Comparison of ENCODE assay signal across 13 cellular contexts in genomic region chr1:86648255-86648654, GRCh38. TPM values are rescaled to one million over a fixed set of nuclear protein-coding genes. Genes with fewer than 3 reads are reported as not detected.
DNase-seq lines count a peak whose midpoint lies in the region; TF ChIP-seq lines count a peak whose summit lies in the region.
"Had no signal": no experiment of that assay in that cellular context is flagged by ENCODE, and none has a peak within 500 bp of the region (broad histone marks: within the 10 kb centered on the region; RNA-seq: fewer than 3 reads in every experiment).

No MANE protein-coding gene starts in this region.

- no peaks in the 10 kb centered on the region for H3K36me3 Mint-ChIP-seq in type B pancreatic cell

- no peaks in the 10 kb centered on the region for H3K4me1 Mint-ChIP-seq in type B pancreatic cell (ENCODE audit: unreplicated experiment)

- no peaks in the 10 kb centered on the region for H3K36me3 ChIP-seq in left ventricle myocardium inferior
- H3K36me3 ChIP-seq: BLaER1 treated with 17β-estradiol and CSF1 and Interleukin-3, amounts not matched to agents 10 nM and 100 nM; HAP-1; spleen had no signal

- DNase-seq in AG04449 (ENCODE audit: low read depth, low spot score) (peak; percentile 29), HS-5 (ENCODE audit: low read depth) (peak; percentile 70), SW480 (ENCODE audit: low spot score) (peak; percentile 18), glomerular endothelial cell (ENCODE audit: extremely low read depth, low read depth, low spot score) (peak; percentile 58), Kasumi-1 (lab: John Stamatoyannopoulos, UW) (no peak), left ventricle myocardium inferior (no peak), type B pancreatic cell (ENCODE audit: extremely low spot score, unreplicated experiment) (no peak), NCI-H524 (lab: John Stamatoyannopoulos, UW) (no peak)
- DNase-seq: left ventricle myocardium superior, spleen had no signal

- H3K9me3 ChIP-seq in left ventricle myocardium inferior (replicated peaks) = no peaks in the 10 kb centered on the region
- H3K9me3 ChIP-seq: BLaER1 treated with 17β-estradiol and CSF1 and Interleukin-3, amounts not matched to agents 10 nM and 100 nM; HAP-1; spleen had no signal

- CTCF ChIA-PET in AG04449 (lab: Yijun Ruan, JAX) = no interaction called here

- H3K9me3 Mint-ChIP-seq in type B pancreatic cell = no peaks in the 10 kb centered on the region

- TF ChIP-seq CTCF in AG04449 (IDR thresholded peaks at IDR 0.05; ENCODE audit: insufficient read depth, low read length, missing control alignments) = no peak
- no peak for TF ChIP-seq CTCF in left ventricle myocardium inferior (IDR thresholded peaks at IDR 0.05; ENCODE audit: borderline replicate concordance)
- no peak for TF ChIP-seq CTCF in type B pancreatic cell (conservative IDR thresholded peaks at IDR 0.05)

- intact Hi-C loops in left ventricle myocardium inferior (cut with micrococcal nuclease) = no loop called here

- H3K4me3 ChIP-seq in AG04449 (ENCODE audit: low read depth, low read length) (no peak overlapping the region), left ventricle myocardium inferior (no peak overlapping the region)
- H3K4me3 ChIP-seq: BLaER1 treated with 17β-estradiol and CSF1 and Interleukin-3, amounts not matched to agents 10 nM and 100 nM; HAP-1; SK-N-MC; spleen had no signal

- POLR2A ChIA-PET in AG04449 (lab: Yijun Ruan, JAX) = no interaction called here

- H3K27me3 Mint-ChIP-seq in type B pancreatic cell = no peaks in the 10 kb centered on the region

- no peaks in the 10 kb centered on the region for H3K4me1 ChIP-seq in left ventricle myocardium inferior
- H3K4me1 ChIP-seq: spleen had no signal

- H3K4me3 Mint-ChIP-seq in type B pancreatic cell = no peak overlapping the region

- H3K27ac Mint-ChIP-seq in type B pancreatic cell = no peak overlapping the region

- no peaks in the 10 kb centered on the region for H3K27me3 ChIP-seq in left ventricle myocardium inferior (ENCODE audit: low read depth)
- H3K27me3 ChIP-seq: BLaER1 treated with 17β-estradiol and CSF1 and Interleukin-3, amounts not matched to agents 10 nM and 100 nM; spleen had no signal

- H3K27ac ChIP-seq in left ventricle myocardium inferior (replicated peaks) = no peak overlapping the region
- H3K27ac ChIP-seq: BLaER1 treated with 17β-estradiol and CSF1 and Interleukin-3, amounts not matched to agents 10 nM and 100 nM; SK-N-MC; spleen had no signal

RNA-seq across cellular contexts. Expression of gene SH3GLB1, which starts 56.1 kb away (rescaled TPM):
- 62.7 and 94.6 TPM in 2 replicates for total RNA-seq in glomerular endothelial cell
- 114 TPM for total RNA-seq in left ventricle myocardium inferior
- total RNA-seq in type B pancreatic cell (ENCODE audit: low replicate concordance) = 47.5 and 52.6 TPM in 2 replicates

Comparison
In these comparisons a context has a peak if more than half of its experiments do, and no peak if none do; other contexts are left out.
1. DNase-seq: peak in AG04449 (single experiment), HS-5 (single experiment), SW480 (single experiment) and glomerular endothelial cell (single experiment); none in Kasumi-1 (0 of 2), left ventricle myocardium inferior (single experiment), type B pancreatic cell (single experiment) and NCI-H524 (0 of 2).